ENCODE assay signal across 9 cellular contexts in the genomic region with DNA sequence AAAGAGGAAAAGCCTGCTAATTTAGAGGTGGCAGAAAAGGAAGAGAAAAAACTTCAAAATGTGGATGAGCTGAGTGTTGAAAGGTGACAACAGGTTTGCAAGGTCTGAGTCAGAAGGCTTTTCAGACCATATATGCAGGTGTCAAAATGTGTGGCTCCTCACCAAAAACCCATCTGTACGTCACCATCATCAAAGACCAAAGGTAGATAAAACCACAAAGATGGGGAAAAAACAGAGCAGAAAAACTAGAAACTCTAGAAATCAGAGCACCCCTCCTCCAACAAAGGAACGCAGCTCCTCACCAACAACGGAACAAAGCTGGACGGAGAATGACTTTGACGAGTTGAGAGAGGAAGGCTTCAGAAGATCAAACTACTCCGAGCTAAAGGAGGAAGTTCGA. TPM values are rescaled to one million over a fixed set of nuclear protein-coding genes. Genes with fewer than 3 reads are reported as not detected.
DNase-seq lines count a peak whose midpoint lies in the region; ATAC-seq lines count a peak whose summit lies in the region.
"Not testable (repeated sequence)": the region's sequence is repeated elsewhere in the genome, so short reads cannot be mapped to it uniquely, and the experiment has no call there.
"Had no signal": no experiment of that assay in that cellular context is flagged by ENCODE, and none has a peak within 500 bp of the region (broad histone marks: within the 10 kb centered on the region; RNA-seq: fewer than 3 reads in every experiment).

No MANE protein-coding gene starts in this region.

- peaks cover 0 to 13% (median 5%) of the 10 kb centered on the region in 10 experiments; a peak in 11 of 20 replicates for H3K4me1 ChIP-seq in BLaER1 treated with 17β-estradiol and CSF1 and Interleukin-3, amounts not matched to agents 10 nM and 100 nM

- H3K9me3 ChIP-seq in BLaER1 treated with 17β-estradiol and CSF1 and Interleukin-3, amounts not matched to agents 10 nM and 100 nM (replicated peaks in 1 of 11): not testable (repeated sequence)

- peaks cover 5 to 20% (median 6%) of the 10 kb centered on the region in 3 donors for H3K9me3 Mint-ChIP-seq in T-cell
- peaks cover 18% of the 10 kb centered on the region for H3K9me3 Mint-ChIP-seq in activated CD4-positive, alpha-beta T cell treated with anti-CD3 and anti-CD28 coated beads, Interleukin-2, amount 10 ng/mL, durations not matched to agents 7 days and 5 days
- H3K9me3 Mint-ChIP-seq in activated naive CD8-positive, alpha-beta T cell treated with anti-CD3 and anti-CD28 coated beads for 36 hours: peaks cover 17% of the 10 kb centered on the region
- peaks cover 5 to 24% of the 10 kb centered on the region in 2 donors for H3K9me3 Mint-ChIP-seq in stimulated activated naive CD8-positive, alpha-beta T cell treated with anti-CD3 and anti-CD28 coated beads, Interleukin-15, amount 100 ng/mL, for 72 hours

- H3K4me1 Mint-ChIP-seq in T-cell: peaks cover 22 to 29% (median 24%) of the 10 kb centered on the region in 3 donors
- peaks cover 24% of the 10 kb centered on the region for H3K4me1 Mint-ChIP-seq in activated CD4-positive, alpha-beta T cell treated with anti-CD3 and anti-CD28 coated beads, Interleukin-2, amount 10 ng/mL, durations not matched to agents 7 days and 5 days
- peaks cover 25% of the 10 kb centered on the region for H3K4me1 Mint-ChIP-seq in activated naive CD8-positive, alpha-beta T cell treated with anti-CD3 and anti-CD28 coated beads for 36 hours
- H3K4me1 Mint-ChIP-seq in stimulated activated naive CD8-positive, alpha-beta T cell treated with anti-CD3 and anti-CD28 coated beads, Interleukin-15, amount 100 ng/mL, for 72 hours: peaks cover 28% of the 10 kb centered on the region

- not testable (repeated sequence) for H4K20me1 ChIP-seq in BLaER1 treated with 17β-estradiol and CSF1 and Interleukin-3, amounts not matched to agents 10 nM and 100 nM

- POLR2A ChIA-PET in T-cell (lab: Charles Lee): interaction anchor here (0.6 to 2.0 kb wide), 2 partner anchors 27 to 108 kb away, joined by 3 to 16 read pairs; partner anchors contain the start of gene TLE4 (in 1 of the 2)
- POLR2A ChIA-PET in activated CD4-positive, alpha-beta T cell treated with anti-CD3 and anti-CD28 coated beads, Interleukin-2, amount 10 ng/mL, durations not matched to agents 7 days and 5 days (lab: Charles Lee): not testable (repeated sequence)

- peak overlapping the region in 10 of 11 experiments; percentile 18 to 51 (median 38); a peak in 15 of 22 replicates for H3K4me2 ChIP-seq in BLaER1 treated with 17β-estradiol and CSF1 and Interleukin-3, amounts not matched to agents 10 nM and 100 nM

- H3K9ac ChIP-seq in BLaER1 treated with 17β-estradiol and CSF1 and Interleukin-3, amounts not matched to agents 10 nM and 100 nM: not testable (repeated sequence)

- peak overlapping the region; percentile 34 to 57 (median 46) for H3K4me3 Mint-ChIP-seq in T-cell
- peak overlapping the region; percentile 57 for H3K4me3 Mint-ChIP-seq in activated CD4-positive, alpha-beta T cell treated with anti-CD3 and anti-CD28 coated beads, Interleukin-2, amount 10 ng/mL, durations not matched to agents 7 days and 5 days
- H3K4me3 Mint-ChIP-seq in activated naive CD8-positive, alpha-beta T cell treated with anti-CD3 and anti-CD28 coated beads for 36 hours: peak overlapping the region; percentile 40
- H3K4me3 Mint-ChIP-seq in stimulated activated naive CD8-positive, alpha-beta T cell treated with anti-CD3 and anti-CD28 coated beads, Interleukin-15, amount 100 ng/mL, for 72 hours: peak overlapping the region; percentile 67 to 71

- CTCF ChIA-PET in T-cell (lab: Charles Lee): interaction anchor here (0.6 to 1.6 kb wide), 3 partner anchors 24 to 27 kb away, joined by 3 to 5 read pairs (median 4); partner anchors contain the start of gene TLE4 (in 1 of the 2)
- CTCF ChIA-PET in activated CD4-positive, alpha-beta T cell treated with anti-CD3 and anti-CD28 coated beads, Interleukin-2, amount 10 ng/mL, durations not matched to agents 7 days and 5 days (lab: Charles Lee): interaction anchor here (1.5 to 2.2 kb wide), 2 partner anchors 10 to 12 kb away, joined by 3 to 6 read pairs; no protein-coding TSS in a partner anchor

- not testable (repeated sequence) for H3K27me3 Mint-ChIP-seq in T-cell; activated CD4-positive, alpha-beta T cell treated with anti-CD3 and anti-CD28 coated beads, Interleukin-2, amount 10 ng/mL, durations not matched to agents 7 days and 5 days; activated naive CD8-positive, alpha-beta T cell treated with anti-CD3 and anti-CD28 coated beads for 36 hours; stimulated activated naive CD8-positive, alpha-beta T cell treated with anti-CD3 and anti-CD28 coated beads, Interleukin-15, amount 100 ng/mL, for 72 hours

- H3K36me3 Mint-ChIP-seq in T-cell: not testable (repeated sequence)
- H3K36me3 Mint-ChIP-seq in activated CD4-positive, alpha-beta T cell treated with anti-CD3 and anti-CD28 coated beads, Interleukin-2, amount 10 ng/mL, durations not matched to agents 7 days and 5 days (ENCODE audit: low read depth): peaks cover 16% of the 10 kb centered on the region
- peaks cover 16% of the 10 kb centered on the region for H3K36me3 Mint-ChIP-seq in activated naive CD8-positive, alpha-beta T cell treated with anti-CD3 and anti-CD28 coated beads for 36 hours

- peak; percentile 83 to 100 (median 98) for ATAC-seq in T-cell (replicated peaks in 1 of 4)
- peak; percentile 100 for ATAC-seq in stimulated activated naive CD8-positive, alpha-beta T cell treated with anti-CD3 and anti-CD28 coated beads, Interleukin-15, amount 100 ng/mL, for 72 hours

- not testable (repeated sequence) for H3K36me3 ChIP-seq in BLaER1 treated with 17β-estradiol and CSF1 and Interleukin-3, amounts not matched to agents 10 nM and 100 nM

- DNase-seq in T-cell: peak in 28 of 34 experiments; percentile 2 to 64 (median 30)
- DNase-seq in activated CD4-positive, alpha-beta T cell treated with anti-CD3 and anti-CD28 coated beads, Interleukin-2, amount 10 ng/mL, durations not matched to agents 7 days and 5 days: peak; percentile 47
- DNase-seq in activated T-cell treated with anti-CD3 and anti-CD28 coated beads for 1 hour (ENCODE audit: low read depth): peak; percentile 4
- DNase-seq in activated gamma-delta T cell treated with Interleukin-2 at 50 U/mL for 16 hours: peak; percentile 24
- peak; percentile 42 for DNase-seq in activated naive CD8-positive, alpha-beta T cell treated with anti-CD3 and anti-CD28 coated beads for 36 hours
- DNase-seq in stimulated activated CD4-positive, alpha-beta T cell treated with anti-CD3 and anti-CD28 coated beads, Interleukin-15, amount 100 ng/mL, for 24 hours: peak; percentile 29
- DNase-seq in stimulated activated naive CD8-positive, alpha-beta T cell treated with anti-CD3 and anti-CD28 coated beads, Interleukin-15, amount 100 ng/mL, for 72 hours: peak; percentile 28 to 55

- not testable (repeated sequence) for H3K27ac ChIP-seq in BLaER1 treated with 17β-estradiol and CSF1 and Interleukin-3, amounts not matched to agents 10 nM and 100 nM

- H3K4me3 ChIP-seq in BLaER1 treated with 17β-estradiol and CSF1 and Interleukin-3, amounts not matched to agents 10 nM and 100 nM: not testable (repeated sequence)

- H3K27me3 ChIP-seq in BLaER1 treated with 17β-estradiol and CSF1 and Interleukin-3, amounts not matched to agents 10 nM and 100 nM: not testable (repeated sequence)

- H3K27ac Mint-ChIP-seq in T-cell: peak overlapping the region; percentile 26 to 86
- H3K27ac Mint-ChIP-seq in activated CD4-positive, alpha-beta T cell treated with anti-CD3 and anti-CD28 coated beads, Interleukin-2, amount 10 ng/mL, durations not matched to agents 7 days and 5 days: peak overlapping the region; percentile 85
- peak overlapping the region; percentile 67 for H3K27ac Mint-ChIP-seq in activated naive CD8-positive, alpha-beta T cell treated with anti-CD3 and anti-CD28 coated beads for 36 hours
- peak overlapping the region in 1 of 2 donors; percentile 50 for H3K27ac Mint-ChIP-seq in stimulated activated naive CD8-positive, alpha-beta T cell treated with anti-CD3 and anti-CD28 coated beads, Interleukin-15, amount 100 ng/mL, for 72 hours

RNA-seq across cellular contexts. Expression of gene TLE4, which starts 27.4 kb away (rescaled TPM):
- 100 to 1,000 TPM in 2 of 5 donors, 10 to 100 TPM in 3; 65.9 to 138 (median 78.7) TPM for total RNA-seq in T-cell
- total RNA-seq in activated CD4-positive, alpha-beta T cell treated with anti-CD3 and anti-CD28 coated beads, Interleukin-2, amount 10 ng/mL, durations not matched to agents 7 days and 5 days: 10 to 100 TPM; 38.0 to 38.4 TPM
- total RNA-seq in activated naive CD8-positive, alpha-beta T cell treated with anti-CD3 and anti-CD28 coated beads for 36 hours: 10 to 100 TPM; 30.1 to 35.3 TPM
- total RNA-seq: PC-9 had no signal
